In the genomic region with DNA sequence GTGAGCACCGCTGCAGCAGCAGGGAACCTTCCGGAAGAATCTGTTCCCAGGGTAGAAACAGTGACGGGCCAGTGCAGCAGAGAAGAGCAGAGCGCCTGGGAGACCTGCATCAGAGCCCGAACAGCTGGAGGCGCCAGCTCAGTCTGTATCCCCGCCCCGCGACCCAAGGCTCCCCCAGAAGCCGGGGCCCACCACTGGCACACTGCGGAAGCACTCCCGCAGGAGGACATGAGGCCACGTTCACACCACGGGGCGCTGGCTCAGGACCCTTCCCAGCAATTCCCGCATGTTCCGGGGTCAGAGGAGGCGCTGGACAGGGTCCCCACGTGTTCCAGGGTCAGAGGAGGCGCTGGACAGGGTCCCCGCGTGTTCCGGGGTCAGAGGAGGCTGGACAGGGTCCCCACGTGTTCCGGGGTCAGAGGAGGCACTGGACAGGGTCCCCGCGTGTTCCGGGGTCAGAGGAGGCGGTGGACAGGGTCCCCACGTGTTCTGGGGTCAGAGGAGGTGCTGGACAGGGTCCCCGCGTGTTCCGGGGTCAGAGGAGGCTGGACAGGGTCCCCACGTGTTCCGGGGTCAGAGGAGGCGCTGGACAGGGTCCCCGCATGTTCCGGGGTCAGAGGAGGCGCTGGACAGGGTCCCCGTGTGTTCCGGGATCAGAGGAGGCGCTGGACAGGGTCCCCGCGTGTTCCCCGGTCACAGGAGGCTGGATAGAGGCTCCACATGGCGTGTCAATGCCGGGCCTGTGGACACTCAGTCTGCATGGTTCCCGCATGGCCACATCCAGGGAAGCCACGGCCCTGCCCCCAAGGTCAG, we compare ENCODE assay signal across 1 cellular context.
TF ChIP-seq lines count a peak whose summit lies in the region.

No MANE protein-coding gene starts in this region.

TF ChIP-seq in GM23338, 12 proteins besides CTCF, POLR2A, EP300 and RAD21 (continued from another document):
- TF ChIP-seq, protein P1, sequence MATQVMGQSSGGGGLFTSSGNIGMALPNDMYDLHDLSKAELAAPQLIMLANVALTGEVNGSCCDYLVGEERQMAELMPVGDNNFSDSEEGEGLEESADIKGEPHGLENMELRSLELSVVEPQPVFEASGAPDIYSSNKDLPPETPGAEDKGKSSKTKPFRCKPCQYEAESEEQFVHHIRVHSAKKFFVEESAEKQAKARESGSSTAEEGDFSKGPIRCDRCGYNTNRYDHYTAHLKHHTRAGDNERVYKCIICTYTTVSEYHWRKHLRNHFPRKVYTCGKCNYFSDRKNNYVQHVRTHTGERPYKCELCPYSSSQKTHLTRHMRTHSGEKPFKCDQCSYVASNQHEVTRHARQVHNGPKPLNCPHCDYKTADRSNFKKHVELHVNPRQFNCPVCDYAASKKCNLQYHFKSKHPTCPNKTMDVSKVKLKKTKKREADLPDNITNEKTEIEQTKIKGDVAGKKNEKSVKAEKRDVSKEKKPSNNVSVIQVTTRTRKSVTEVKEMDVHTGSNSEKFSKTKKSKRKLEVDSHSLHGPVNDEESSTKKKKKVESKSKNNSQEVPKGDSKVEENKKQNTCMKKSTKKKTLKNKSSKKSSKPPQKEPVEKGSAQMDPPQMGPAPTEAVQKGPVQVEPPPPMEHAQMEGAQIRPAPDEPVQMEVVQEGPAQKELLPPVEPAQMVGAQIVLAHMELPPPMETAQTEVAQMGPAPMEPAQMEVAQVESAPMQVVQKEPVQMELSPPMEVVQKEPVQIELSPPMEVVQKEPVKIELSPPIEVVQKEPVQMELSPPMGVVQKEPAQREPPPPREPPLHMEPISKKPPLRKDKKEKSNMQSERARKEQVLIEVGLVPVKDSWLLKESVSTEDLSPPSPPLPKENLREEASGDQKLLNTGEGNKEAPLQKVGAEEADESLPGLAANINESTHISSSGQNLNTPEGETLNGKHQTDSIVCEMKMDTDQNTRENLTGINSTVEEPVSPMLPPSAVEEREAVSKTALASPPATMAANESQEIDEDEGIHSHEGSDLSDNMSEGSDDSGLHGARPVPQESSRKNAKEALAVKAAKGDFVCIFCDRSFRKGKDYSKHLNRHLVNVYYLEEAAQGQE (IDR thresholded peaks at IDR 0.05; ENCODE audit: unreplicated experiment), result no peak
- TF ChIP-seq EZH2 (IDR thresholded peaks at IDR 0.05; ENCODE audit: low read depth, unreplicated experiment), result no peak
- TF ChIP-seq, protein P2, sequence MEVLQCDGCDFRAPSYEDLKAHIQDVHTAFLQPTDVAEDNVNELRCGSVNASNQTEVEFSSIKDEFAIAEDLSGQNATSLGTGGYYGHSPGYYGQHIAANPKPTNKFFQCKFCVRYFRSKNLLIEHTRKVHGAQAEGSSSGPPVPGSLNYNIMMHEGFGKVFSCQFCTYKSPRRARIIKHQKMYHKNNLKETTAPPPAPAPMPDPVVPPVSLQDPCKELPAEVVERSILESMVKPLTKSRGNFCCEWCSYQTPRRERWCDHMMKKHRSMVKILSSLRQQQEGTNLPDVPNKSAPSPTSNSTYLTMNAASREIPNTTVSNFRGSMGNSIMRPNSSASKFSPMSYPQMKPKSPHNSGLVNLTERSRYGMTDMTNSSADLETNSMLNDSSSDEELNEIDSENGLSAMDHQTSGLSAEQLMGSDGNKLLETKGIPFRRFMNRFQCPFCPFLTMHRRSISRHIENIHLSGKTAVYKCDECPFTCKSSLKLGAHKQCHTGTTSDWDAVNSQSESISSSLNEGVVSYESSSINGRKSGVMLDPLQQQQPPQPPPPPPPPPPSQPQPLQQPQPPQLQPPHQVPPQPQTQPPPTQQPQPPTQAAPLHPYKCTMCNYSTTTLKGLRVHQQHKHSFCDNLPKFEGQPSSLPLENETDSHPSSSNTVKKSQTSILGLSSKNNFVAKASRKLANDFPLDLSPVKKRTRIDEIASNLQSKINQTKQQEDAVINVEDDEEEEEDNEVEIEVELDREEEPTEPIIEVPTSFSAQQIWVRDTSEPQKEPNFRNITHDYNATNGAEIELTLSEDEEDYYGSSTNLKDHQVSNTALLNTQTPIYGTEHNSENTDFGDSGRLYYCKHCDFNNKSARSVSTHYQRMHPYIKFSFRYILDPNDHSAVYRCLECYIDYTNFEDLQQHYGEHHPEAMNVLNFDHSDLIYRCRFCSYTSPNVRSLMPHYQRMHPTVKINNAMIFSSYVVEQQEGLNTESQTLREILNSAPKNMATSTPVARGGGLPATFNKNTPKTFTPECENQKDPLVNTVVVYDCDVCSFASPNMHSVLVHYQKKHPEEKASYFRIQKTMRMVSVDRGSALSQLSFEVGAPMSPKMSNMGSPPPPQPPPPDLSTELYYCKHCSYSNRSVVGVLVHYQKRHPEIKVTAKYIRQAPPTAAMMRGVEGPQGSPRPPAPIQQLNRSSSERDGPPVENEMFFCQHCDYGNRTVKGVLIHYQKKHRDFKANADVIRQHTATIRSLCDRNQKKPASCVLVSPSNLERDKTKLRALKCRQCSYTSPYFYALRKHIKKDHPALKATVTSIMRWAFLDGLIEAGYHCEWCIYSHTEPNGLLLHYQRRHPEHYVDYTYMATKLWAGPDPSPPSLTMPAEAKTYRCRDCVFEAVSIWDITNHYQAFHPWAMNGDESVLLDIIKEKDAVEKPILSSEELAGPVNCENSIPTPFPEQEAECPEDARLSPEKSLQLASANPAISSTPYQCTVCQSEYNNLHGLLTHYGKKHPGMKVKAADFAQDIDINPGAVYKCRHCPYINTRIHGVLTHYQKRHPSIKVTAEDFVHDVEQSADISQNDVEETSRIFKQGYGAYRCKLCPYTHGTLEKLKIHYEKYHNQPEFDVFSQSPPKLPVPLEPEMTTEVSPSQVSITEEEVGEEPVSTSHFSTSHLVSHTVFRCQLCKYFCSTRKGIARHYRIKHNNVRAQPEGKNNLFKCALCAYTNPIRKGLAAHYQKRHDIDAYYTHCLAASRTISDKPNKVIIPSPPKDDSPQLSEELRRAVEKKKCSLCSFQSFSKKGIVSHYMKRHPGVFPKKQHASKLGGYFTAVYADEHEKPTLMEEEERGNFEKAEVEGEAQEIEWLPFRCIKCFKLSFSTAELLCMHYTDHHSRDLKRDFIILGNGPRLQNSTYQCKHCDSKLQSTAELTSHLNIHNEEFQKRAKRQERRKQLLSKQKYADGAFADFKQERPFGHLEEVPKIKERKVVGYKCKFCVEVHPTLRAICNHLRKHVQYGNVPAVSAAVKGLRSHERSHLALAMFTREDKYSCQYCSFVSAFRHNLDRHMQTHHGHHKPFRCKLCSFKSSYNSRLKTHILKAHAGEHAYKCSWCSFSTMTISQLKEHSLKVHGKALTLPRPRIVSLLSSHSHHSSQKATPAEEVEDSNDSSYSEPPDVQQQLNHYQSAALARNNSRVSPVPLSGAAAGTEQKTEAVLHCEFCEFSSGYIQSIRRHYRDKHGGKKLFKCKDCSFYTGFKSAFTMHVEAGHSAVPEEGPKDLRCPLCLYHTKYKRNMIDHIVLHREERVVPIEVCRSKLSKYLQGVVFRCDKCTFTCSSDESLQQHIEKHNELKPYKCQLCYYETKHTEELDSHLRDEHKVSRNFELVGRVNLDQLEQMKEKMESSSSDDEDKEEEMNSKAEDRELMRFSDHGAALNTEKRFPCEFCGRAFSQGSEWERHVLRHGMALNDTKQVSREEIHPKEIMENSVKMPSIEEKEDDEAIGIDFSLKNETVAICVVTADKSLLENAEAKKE (CRISPR knock-in tag; IDR thresholded peaks at IDR 0.05), result no peak
